Comparison of ENCODE assay signal across 1 cellular context in genomic region chr6:37172991-37173572, GRCh38.
TF ChIP-seq lines count a peak whose summit lies in the region.

No MANE protein-coding gene starts in this region.

TF ChIP-seq in GM23338, 12 proteins besides CTCF, POLR2A, EP300 and RAD21 (continued from another document):
- TF ChIP-seq, protein P1, sequence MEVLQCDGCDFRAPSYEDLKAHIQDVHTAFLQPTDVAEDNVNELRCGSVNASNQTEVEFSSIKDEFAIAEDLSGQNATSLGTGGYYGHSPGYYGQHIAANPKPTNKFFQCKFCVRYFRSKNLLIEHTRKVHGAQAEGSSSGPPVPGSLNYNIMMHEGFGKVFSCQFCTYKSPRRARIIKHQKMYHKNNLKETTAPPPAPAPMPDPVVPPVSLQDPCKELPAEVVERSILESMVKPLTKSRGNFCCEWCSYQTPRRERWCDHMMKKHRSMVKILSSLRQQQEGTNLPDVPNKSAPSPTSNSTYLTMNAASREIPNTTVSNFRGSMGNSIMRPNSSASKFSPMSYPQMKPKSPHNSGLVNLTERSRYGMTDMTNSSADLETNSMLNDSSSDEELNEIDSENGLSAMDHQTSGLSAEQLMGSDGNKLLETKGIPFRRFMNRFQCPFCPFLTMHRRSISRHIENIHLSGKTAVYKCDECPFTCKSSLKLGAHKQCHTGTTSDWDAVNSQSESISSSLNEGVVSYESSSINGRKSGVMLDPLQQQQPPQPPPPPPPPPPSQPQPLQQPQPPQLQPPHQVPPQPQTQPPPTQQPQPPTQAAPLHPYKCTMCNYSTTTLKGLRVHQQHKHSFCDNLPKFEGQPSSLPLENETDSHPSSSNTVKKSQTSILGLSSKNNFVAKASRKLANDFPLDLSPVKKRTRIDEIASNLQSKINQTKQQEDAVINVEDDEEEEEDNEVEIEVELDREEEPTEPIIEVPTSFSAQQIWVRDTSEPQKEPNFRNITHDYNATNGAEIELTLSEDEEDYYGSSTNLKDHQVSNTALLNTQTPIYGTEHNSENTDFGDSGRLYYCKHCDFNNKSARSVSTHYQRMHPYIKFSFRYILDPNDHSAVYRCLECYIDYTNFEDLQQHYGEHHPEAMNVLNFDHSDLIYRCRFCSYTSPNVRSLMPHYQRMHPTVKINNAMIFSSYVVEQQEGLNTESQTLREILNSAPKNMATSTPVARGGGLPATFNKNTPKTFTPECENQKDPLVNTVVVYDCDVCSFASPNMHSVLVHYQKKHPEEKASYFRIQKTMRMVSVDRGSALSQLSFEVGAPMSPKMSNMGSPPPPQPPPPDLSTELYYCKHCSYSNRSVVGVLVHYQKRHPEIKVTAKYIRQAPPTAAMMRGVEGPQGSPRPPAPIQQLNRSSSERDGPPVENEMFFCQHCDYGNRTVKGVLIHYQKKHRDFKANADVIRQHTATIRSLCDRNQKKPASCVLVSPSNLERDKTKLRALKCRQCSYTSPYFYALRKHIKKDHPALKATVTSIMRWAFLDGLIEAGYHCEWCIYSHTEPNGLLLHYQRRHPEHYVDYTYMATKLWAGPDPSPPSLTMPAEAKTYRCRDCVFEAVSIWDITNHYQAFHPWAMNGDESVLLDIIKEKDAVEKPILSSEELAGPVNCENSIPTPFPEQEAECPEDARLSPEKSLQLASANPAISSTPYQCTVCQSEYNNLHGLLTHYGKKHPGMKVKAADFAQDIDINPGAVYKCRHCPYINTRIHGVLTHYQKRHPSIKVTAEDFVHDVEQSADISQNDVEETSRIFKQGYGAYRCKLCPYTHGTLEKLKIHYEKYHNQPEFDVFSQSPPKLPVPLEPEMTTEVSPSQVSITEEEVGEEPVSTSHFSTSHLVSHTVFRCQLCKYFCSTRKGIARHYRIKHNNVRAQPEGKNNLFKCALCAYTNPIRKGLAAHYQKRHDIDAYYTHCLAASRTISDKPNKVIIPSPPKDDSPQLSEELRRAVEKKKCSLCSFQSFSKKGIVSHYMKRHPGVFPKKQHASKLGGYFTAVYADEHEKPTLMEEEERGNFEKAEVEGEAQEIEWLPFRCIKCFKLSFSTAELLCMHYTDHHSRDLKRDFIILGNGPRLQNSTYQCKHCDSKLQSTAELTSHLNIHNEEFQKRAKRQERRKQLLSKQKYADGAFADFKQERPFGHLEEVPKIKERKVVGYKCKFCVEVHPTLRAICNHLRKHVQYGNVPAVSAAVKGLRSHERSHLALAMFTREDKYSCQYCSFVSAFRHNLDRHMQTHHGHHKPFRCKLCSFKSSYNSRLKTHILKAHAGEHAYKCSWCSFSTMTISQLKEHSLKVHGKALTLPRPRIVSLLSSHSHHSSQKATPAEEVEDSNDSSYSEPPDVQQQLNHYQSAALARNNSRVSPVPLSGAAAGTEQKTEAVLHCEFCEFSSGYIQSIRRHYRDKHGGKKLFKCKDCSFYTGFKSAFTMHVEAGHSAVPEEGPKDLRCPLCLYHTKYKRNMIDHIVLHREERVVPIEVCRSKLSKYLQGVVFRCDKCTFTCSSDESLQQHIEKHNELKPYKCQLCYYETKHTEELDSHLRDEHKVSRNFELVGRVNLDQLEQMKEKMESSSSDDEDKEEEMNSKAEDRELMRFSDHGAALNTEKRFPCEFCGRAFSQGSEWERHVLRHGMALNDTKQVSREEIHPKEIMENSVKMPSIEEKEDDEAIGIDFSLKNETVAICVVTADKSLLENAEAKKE (CRISPR knock-in tag; IDR thresholded peaks at IDR 0.05) = no peak
- TF ChIP-seq ZNF114 (CRISPR knock-in tag; IDR thresholded peaks at IDR 0.05) (no peak), STAT1 (IDR thresholded peaks at IDR 0.05; ENCODE audit: unreplicated experiment) (no peak), NANOG (IDR thresholded peaks at IDR 0.05; ENCODE audit: borderline replicate concordance) (no peak), EZH2 (IDR thresholded peaks at IDR 0.05; ENCODE audit: low read depth, unreplicated experiment) (no peak), EZH2phosphoT487 (IDR thresholded peaks at IDR 0.05; ENCODE audit: unreplicated experiment) (no peak)
